In genomic region chr10:97334370-97335175, GRCh38 we compare ENCODE assay signal across 1 cellular context.
TF ChIP-seq lines count a peak whose summit lies in the region.

FRAT2 (minus strand) TSS chr10:97334729; CDS start chr10:97334572, 157 bp downstream.

TF ChIP-seq in K562, 482 proteins besides CTCF, POLR2A, EP300 and RAD21 (continued from another document and continues in another):
- TF ChIP-seq ZFP91 (CRISPR knock-in tag; IDR thresholded peaks at IDR 0.05): no peak
- TF ChIP-seq ZNF41 (CRISPR knock-in tag; conservative IDR thresholded peaks at IDR 0.05): no peak
- no peak for TF ChIP-seq BRD9 (IDR thresholded peaks at IDR 0.05; ENCODE audit: low read depth, partially characterized antibody)
- no peak for TF ChIP-seq CEBPB (tag; IDR thresholded peaks at IDR 0.05)
- TF ChIP-seq ZNF699 (CRISPR knock-in tag; IDR thresholded peaks at IDR 0.05; ENCODE audit: insufficient replicate concordance): no peak
- TF ChIP-seq E2F4 (CRISPR knock-in tag; IDR thresholded peaks at IDR 0.05; ENCODE audit: low read depth): no peak
- TF ChIP-seq TCF7 (IDR thresholded peaks at IDR 0.05; ENCODE audit: borderline replicate concordance): no peak
- TF ChIP-seq ZNF175 (CRISPR knock-in tag; IDR thresholded peaks at IDR 0.05; ENCODE audit: low read depth): no peak
- no peak for TF ChIP-seq ZFP30 (CRISPR knock-in tag; IDR thresholded peaks at IDR 0.05; ENCODE audit: borderline replicate concordance)
- no peak for TF ChIP-seq MEF2A (IDR thresholded peaks at IDR 0.05; ENCODE audit: control insufficient read depth, low read depth, low read length)
- TF ChIP-seq ZNF609 (CRISPR knock-in tag; IDR thresholded peaks at IDR 0.05; ENCODE audit: borderline replicate concordance): no peak
- no peak for TF ChIP-seq RBM25 (IDR thresholded peaks at IDR 0.05; ENCODE audit: low read depth, low read length, severe bottlenecking)
- no peak for TF ChIP-seq TAL1 (IDR thresholded peaks at IDR 0.05)
- TF ChIP-seq RNF2 (IDR thresholded peaks at IDR 0.05): peak; percentile 19; the same call in 1 of the 2 replicates
- peak; percentile 51; the same call in 1 of the 2 replicates for TF ChIP-seq HNRNPL (IDR thresholded peaks at IDR 0.05; ENCODE audit: low read depth, low read length)
- TF ChIP-seq POLR2H (tag; IDR thresholded peaks at IDR 0.05; ENCODE audit: low read depth): no peak; the same call in 1 of the 2 replicates
- no peak for TF ChIP-seq ZNF592 (IDR thresholded peaks at IDR 0.05)
- TF ChIP-seq DMBX1 (CRISPR knock-in tag; IDR thresholded peaks at IDR 0.05; ENCODE audit: borderline replicate concordance): no peak
- TF ChIP-seq TRIM25 (IDR thresholded peaks at IDR 0.05; ENCODE audit: borderline replicate concordance): no peak
- no peak for TF ChIP-seq CREBBP (IDR thresholded peaks at IDR 0.05; ENCODE audit: low read depth, low read length)
- TF ChIP-seq CBFA2T2 (conservative IDR thresholded peaks at IDR 0.05): no peak
- no peak for TF ChIP-seq LARP7 (IDR thresholded peaks at IDR 0.05)
- TF ChIP-seq SRSF7 (optimal IDR thresholded peaks at IDR 0.05; ENCODE audit: low read depth, low read length): no peak
- no peak for TF ChIP-seq ASH1L (IDR thresholded peaks at IDR 0.05; ENCODE audit: borderline replicate concordance, low read depth, partially characterized antibody)
- TF ChIP-seq SLC30A9 (CRISPR knock-in tag; IDR thresholded peaks at IDR 0.05): no peak
- TF ChIP-seq SMAD4 (CRISPR knock-in tag; conservative IDR thresholded peaks at IDR 0.05): peak; percentile 49
- no peak for TF ChIP-seq RCOR1 (IDR thresholded peaks at IDR 0.05; ENCODE audit: borderline replicate concordance in 1 of 2, low read depth in 2 of 2, low read length in 2 of 2)
- TF ChIP-seq MYNN (IDR thresholded peaks at IDR 0.05): no peak
- no peak for TF ChIP-seq MYNN (CRISPR knock-in tag; IDR thresholded peaks at IDR 0.05)
- no peak for TF ChIP-seq ZNF780A (CRISPR knock-in tag; IDR thresholded peaks at IDR 0.05)
- TF ChIP-seq DIDO1 (tag; IDR thresholded peaks at IDR 0.05; ENCODE audit: low read depth): no peak
- TF ChIP-seq HINFP (tag; conservative IDR thresholded peaks at IDR 0.05; ENCODE audit: low read depth): no peak
- TF ChIP-seq ZBTB26 (CRISPR knock-in tag; IDR thresholded peaks at IDR 0.05): no peak
- TF ChIP-seq ZNF277 (CRISPR knock-in tag; IDR thresholded peaks at IDR 0.05; ENCODE audit: borderline replicate concordance): no peak
- no peak for TF ChIP-seq NBN (IDR thresholded peaks at IDR 0.05; ENCODE audit: low read depth)
- TF ChIP-seq ZNF143 (CRISPR knock-in tag; IDR thresholded peaks at IDR 0.05): no peak
- TF ChIP-seq ILF3 (IDR thresholded peaks at IDR 0.05; ENCODE audit: borderline replicate concordance): no peak
- no peak for TF ChIP-seq HCFC1 (IDR thresholded peaks at IDR 0.05; ENCODE audit: low read depth, low read length)
- no peak for TF ChIP-seq ZNF23 (CRISPR knock-in tag; IDR thresholded peaks at IDR 0.05)
- no peak for TF ChIP-seq NR2C1 (IDR thresholded peaks at IDR 0.05)
- TF ChIP-seq NR2C1 (tag; IDR thresholded peaks at IDR 0.05): no peak
- no peak for TF ChIP-seq MCM5 (IDR thresholded peaks at IDR 0.05; ENCODE audit: low read depth)
- no peak for TF ChIP-seq ZNF707 (CRISPR knock-in tag; conservative IDR thresholded peaks at IDR 0.05)
- peak; percentile 72 for TF ChIP-seq ATF3 (IDR thresholded peaks at IDR 0.05)
- TF ChIP-seq ATF3 (CRISPR knock-in tag; conservative IDR thresholded peaks at IDR 0.05): no peak
- no peak for TF ChIP-seq SMARCB1 (IDR thresholded peaks at IDR 0.05; ENCODE audit: insufficient read length, low read depth)
